In the genomic region with DNA sequence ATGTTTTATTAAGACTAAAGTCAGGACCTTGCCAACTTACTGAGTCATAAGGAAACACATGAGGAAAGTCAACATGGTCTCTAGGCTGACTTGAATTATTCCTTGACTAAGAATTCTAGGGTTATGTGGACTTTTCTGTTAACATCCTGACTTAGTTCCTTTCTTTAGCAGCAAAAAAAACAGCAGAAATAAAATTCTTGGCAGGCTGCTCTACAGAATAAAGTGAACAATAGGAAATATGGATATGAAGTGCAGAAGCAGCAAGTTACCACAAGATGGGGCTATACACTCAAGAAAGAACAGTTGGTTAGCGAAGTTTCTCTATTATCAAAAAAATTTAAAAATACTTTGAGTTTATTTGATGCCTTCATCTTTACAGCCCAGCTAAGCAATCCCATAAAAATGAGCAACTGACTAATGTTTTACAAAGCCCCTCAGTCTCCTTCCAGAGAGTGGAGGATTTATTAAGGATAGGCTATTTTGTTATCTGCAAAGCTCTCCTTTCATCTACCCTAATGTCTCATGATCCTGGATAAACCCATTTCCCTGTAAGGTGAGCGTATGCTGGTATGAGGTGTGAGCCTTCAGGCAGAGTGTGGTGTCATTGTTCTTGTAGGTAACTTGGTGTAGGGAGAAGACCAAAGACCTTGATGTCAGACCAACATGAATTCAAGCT, we compare ENCODE assay signal across 8 cellular contexts. TPM values are rescaled to one million over a fixed set of nuclear protein-coding genes. Genes with fewer than 3 reads are reported as not detected.
DNase-seq lines count a peak whose midpoint lies in the region; ATAC-seq and TF ChIP-seq lines count a peak whose summit lies in the region.

No MANE protein-coding gene starts in this region.

- CTCF ChIA-PET in activated CD8-positive, alpha-beta memory T cell treated with anti-CD3 and anti-CD28 coated beads, Interleukin-2, amount 10 ng/mL, durations not matched to agents 7 days and 5 days (lab: Charles Lee): interaction anchor here (1.0 to 3.6 kb wide), 25 partner anchors 9 to 763 kb away, joined by 3 to 29 read pairs (median 5); partner anchors contain the start of gene KLHL24

- TF ChIP-seq CTCF in neutrophil (IDR thresholded peaks at IDR 0.05): peak; percentile 87

- peaks cover 5% of the 10 kb centered on the region for H3K27me3 Mint-ChIP-seq in activated CD8-positive, alpha-beta memory T cell treated with anti-CD3 and anti-CD28 coated beads, Interleukin-2, amount 10 ng/mL, durations not matched to agents 7 days and 5 days

- DNase-seq in activated CD8-positive, alpha-beta memory T cell treated with anti-CD3 and anti-CD28 coated beads, Interleukin-2, amount 10 ng/mL, durations not matched to agents 7 days and 5 days: no peak
- no peak for DNase-seq in activated CD8-positive, alpha-beta memory T cell treated with anti-CD3 and anti-CD28 coated beads, Interleukin-2, amount 50 U/mL, for 48 hours
- peak; percentile 56 for DNase-seq in LoVo (ENCODE audit: low spot score)
- peak; percentile 75 for DNase-seq in RKO (ENCODE audit: low spot score)
- DNase-seq in erythroblast (lab: John Stamatoyannopoulos, UW): peak; percentile 61 to 79
- DNase-seq in foreskin melanocyte: no peak

- ATAC-seq in activated CD8-positive, alpha-beta memory T cell treated with anti-CD3 and anti-CD28 coated beads, Interleukin-2, amount 10 ng/mL, durations not matched to agents 7 days and 5 days: peak; percentile 27
- ATAC-seq in HG03354 (IDR thresholded peaks at IDR 0.05; ENCODE audit: poor library complexity, severe bottlenecking, unreplicated experiment): no peak

- no peaks in the 10 kb centered on the region for H3K9me3 Mint-ChIP-seq in activated CD8-positive, alpha-beta memory T cell treated with anti-CD3 and anti-CD28 coated beads, Interleukin-2, amount 10 ng/mL, durations not matched to agents 7 days and 5 days (ENCODE audit: low read depth)

- H3K27me3 ChIP-seq in neutrophil: peaks cover 6% of the 10 kb centered on the region

- H3K4me3 ChIP-seq in neutrophil (ENCODE audit: low read depth in 1 of 2, low read length in 1 of 2): no peak overlapping the region

- H3K27ac ChIP-seq in neutrophil: no peak overlapping the region

- H3K4me3 Mint-ChIP-seq in activated CD8-positive, alpha-beta memory T cell treated with anti-CD3 and anti-CD28 coated beads, Interleukin-2, amount 10 ng/mL, durations not matched to agents 7 days and 5 days: no peak overlapping the region

- no peaks in the 10 kb centered on the region for H3K36me3 ChIP-seq in neutrophil

- H3K36me3 Mint-ChIP-seq in activated CD8-positive, alpha-beta memory T cell treated with anti-CD3 and anti-CD28 coated beads, Interleukin-2, amount 10 ng/mL, durations not matched to agents 7 days and 5 days: peaks cover 3% of the 10 kb centered on the region

- H3K4me1 Mint-ChIP-seq in activated CD8-positive, alpha-beta memory T cell treated with anti-CD3 and anti-CD28 coated beads, Interleukin-2, amount 10 ng/mL, durations not matched to agents 7 days and 5 days: no peaks in the 10 kb centered on the region

- H3K4me1 ChIP-seq in neutrophil (ENCODE audit: control insufficient read depth in 1 of 2, insufficient read depth in 1 of 2, low read depth in 1 of 2, low read length in 1 of 2): no peaks in the 10 kb centered on the region

- H3K9me3 ChIP-seq in neutrophil: no peaks in the 10 kb centered on the region

- no peak overlapping the region for H3K27ac Mint-ChIP-seq in activated CD8-positive, alpha-beta memory T cell treated with anti-CD3 and anti-CD28 coated beads, Interleukin-2, amount 10 ng/mL, durations not matched to agents 7 days and 5 days

- no peak for TF ChIP-seq POLR2A in erythroblast (IDR thresholded peaks at IDR 0.05; ENCODE audit: low read length)

RNA-seq across cellular contexts. Expression of gene MCCC1, which starts 23.1 kb away (rescaled TPM):
- total RNA-seq in activated CD8-positive, alpha-beta memory T cell treated with anti-CD3 and anti-CD28 coated beads, Interleukin-2, amount 10 ng/mL, durations not matched to agents 7 days and 5 days: 10 to 100 TPM; 30.8 to 44.7 TPM

RNA-seq across cellular contexts. Expression of gene LAMP3, which starts 40.1 kb away (rescaled TPM):
- total RNA-seq in activated CD8-positive, alpha-beta memory T cell treated with anti-CD3 and anti-CD28 coated beads, Interleukin-2, amount 10 ng/mL, durations not matched to agents 7 days and 5 days: 10 to 100 TPM; 10.6 to 21.5 TPM

Comparison
In these comparisons a context has a peak if more than half of its experiments do, and no peak if none do; other contexts are left out.
1. DNase-seq: peak in LoVo (single experiment), RKO (single experiment) and erythroblast (2 of 2); none in activated CD8-positive, alpha-beta memory T cell treated with anti-CD3 and anti-CD28 coated beads, Interleukin-2, amount 10 ng/mL, durations not matched to agents 7 days and 5 days (single experiment), activated CD8-positive, alpha-beta memory T cell treated with anti-CD3 and anti-CD28 coated beads, Interleukin-2, amount 50 U/mL, for 48 hours (single experiment) and foreskin melanocyte (single experiment).